Comparison of ENCODE assay signal across 8 cellular contexts in the genomic region with DNA sequence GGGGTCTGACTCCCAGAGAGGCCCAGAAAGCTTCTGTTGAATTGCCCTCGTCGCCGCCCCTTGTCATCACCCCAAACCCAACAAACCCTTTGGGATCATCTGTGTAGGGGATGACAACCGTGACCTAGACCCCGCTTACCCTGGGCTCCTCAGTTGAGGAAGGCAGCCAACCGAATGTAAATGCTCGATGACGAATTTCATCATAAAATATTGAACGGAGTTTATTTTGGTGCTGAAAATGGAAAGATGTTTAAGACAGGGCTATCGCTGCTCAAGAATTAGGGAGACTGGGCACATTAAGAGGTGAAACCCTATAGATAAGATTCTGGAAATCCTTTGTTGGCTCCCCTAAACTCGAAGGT. TPM values are rescaled to one million over a fixed set of nuclear protein-coding genes. Genes with fewer than 3 reads are reported as not detected.
DNase-seq lines count a peak whose midpoint lies in the region; ATAC-seq, FAIRE-seq and TF ChIP-seq lines count a peak whose summit lies in the region.

No MANE protein-coding gene starts in this region.

- H3K4me1 ChIP-seq in ES-I3 (ENCODE audit: insufficient read depth, low read length) (no peaks in the 10 kb centered on the region), RWPE2 (ENCODE audit: insufficient read depth, poor library complexity, severe bottlenecking) (peaks cover 9% of the 10 kb centered on the region)

- ATAC-seq in RWPE2 (ENCODE audit: low read depth): peak; percentile 2; the same call in 1 of the 3 replicates

- H3K4me3 ChIP-seq in H7 (ENCODE audit: insufficient read depth, low read depth, low read length): peak overlapping the region; percentile 89
- peak overlapping the region; percentile 89 for H3K4me3 ChIP-seq in RWPE2 (ENCODE audit: severe bottlenecking)
- peak overlapping the region; percentile 95 for H3K4me3 ChIP-seq in fibroblast of mammary gland (ENCODE audit: control insufficient read depth, low read depth, low read length)

- H3K4me1 Mint-ChIP-seq in progenitor cell of endocrine pancreas (ENCODE audit: low read depth): peaks cover 13% of the 10 kb centered on the region

- H3K36me3 Mint-ChIP-seq in progenitor cell of endocrine pancreas (ENCODE audit: insufficient read depth): peaks cover 5% of the 10 kb centered on the region

- peak overlapping the region; percentile 98 for H3K27ac Mint-ChIP-seq in progenitor cell of endocrine pancreas

- TF ChIP-seq CTCF in RWPE2 (IDR thresholded peaks at IDR 0.05; ENCODE audit: poor library complexity, severe bottlenecking): no peak
- TF ChIP-seq CTCF in fibroblast of mammary gland (conservative IDR thresholded peaks at IDR 0.05; ENCODE audit: control insufficient read depth, insufficient read depth, low read depth, low read length): no peak
- no peak for TF ChIP-seq CTCF in progenitor cell of endocrine pancreas (IDR thresholded peaks at IDR 0.05; ENCODE audit: unreplicated experiment)

- peak overlapping the region; percentile 85 for H3K9ac ChIP-seq in ES-I3 (ENCODE audit: low read depth, low read length)

- H3K9me3 ChIP-seq in ES-I3 (ENCODE audit: control insufficient read depth, insufficient read depth, low read length) (no peaks in the 10 kb centered on the region), RWPE2 (ENCODE audit: severe bottlenecking) (no peaks in the 10 kb centered on the region)

- no peak for FAIRE-seq in urothelium cell line (lab: Jason Lieb, UNC)

- H3K27me3 Mint-ChIP-seq in progenitor cell of endocrine pancreas: peaks cover 9% of the 10 kb centered on the region

- peak overlapping the region; percentile 50 for H3K27ac ChIP-seq in RWPE2 (ENCODE audit: poor library complexity, severe bottlenecking)

- DNase-seq in H7 (no peak), RWPE2 (ENCODE audit: low spot score) (no peak), fibroblast of mammary gland (ENCODE audit: low read depth) (no peak), progenitor cell of endocrine pancreas (ENCODE audit: low spot score, unreplicated experiment) (no peak), urothelium cell line (ENCODE audit: low spot score) (no peak), DMS153 (lab: John Stamatoyannopoulos, UW) (no peak)
- no peak for DNase-seq in activated CD8-positive, alpha-beta memory T cell treated with anti-CD3 and anti-CD28 coated beads, Interleukin-2, amount 50 U/mL, for 4 hours

- H3K27me3 ChIP-seq in H7 (ENCODE audit: control insufficient read depth, insufficient read depth, low read length) (no peaks in the 10 kb centered on the region), RWPE2 (ENCODE audit: insufficient read depth, poor library complexity, severe bottlenecking) (no peaks in the 10 kb centered on the region)

- H3K36me3 ChIP-seq in ES-I3 (ENCODE audit: insufficient read depth, low read length) (no peaks in the 10 kb centered on the region), H7 (replicated peaks; ENCODE audit: control insufficient read depth, insufficient read depth, low read length) (peaks cover 2% of the 10 kb centered on the region; the same call in 1 of the 2 replicates), RWPE2 (ENCODE audit: low read depth) (peaks cover 27% of the 10 kb centered on the region)

- no peaks in the 10 kb centered on the region for H3K9me3 Mint-ChIP-seq in progenitor cell of endocrine pancreas (ENCODE audit: low read depth)

- peak overlapping the region; percentile 97 for H3K4me3 Mint-ChIP-seq in progenitor cell of endocrine pancreas (ENCODE audit: low read depth)

RNA-seq across cellular contexts. Expression of a gene that starts 0.5 kb away (rescaled TPM):
- total RNA-seq in H7 (2014; rRNA removed; shearing (Covaris generic)): 40.9 and 46.2 TPM in 2 replicates
- 57.5 and 64.1 TPM in 2 replicates for total RNA-seq in progenitor cell of endocrine pancreas

RNA-seq across cellular contexts. Expression of a gene that starts 44.2 kb away (rescaled TPM):
- total RNA-seq in H7 (2014; rRNA removed; shearing (Covaris generic)): 132 and 136 TPM in 2 replicates
- 197 and 216 TPM in 2 replicates for total RNA-seq in progenitor cell of endocrine pancreas

RNA-seq across cellular contexts. Expression of a gene that starts 48.4 kb away (rescaled TPM):
- 2.4 and 2.9 TPM in 2 replicates for total RNA-seq in H7 (2014; rRNA removed; shearing (Covaris generic))
- 31.5 and 36.2 TPM in 2 replicates for total RNA-seq in progenitor cell of endocrine pancreas
